Comparison of ENCODE assay signal across 9 cellular contexts in the genomic region with DNA sequence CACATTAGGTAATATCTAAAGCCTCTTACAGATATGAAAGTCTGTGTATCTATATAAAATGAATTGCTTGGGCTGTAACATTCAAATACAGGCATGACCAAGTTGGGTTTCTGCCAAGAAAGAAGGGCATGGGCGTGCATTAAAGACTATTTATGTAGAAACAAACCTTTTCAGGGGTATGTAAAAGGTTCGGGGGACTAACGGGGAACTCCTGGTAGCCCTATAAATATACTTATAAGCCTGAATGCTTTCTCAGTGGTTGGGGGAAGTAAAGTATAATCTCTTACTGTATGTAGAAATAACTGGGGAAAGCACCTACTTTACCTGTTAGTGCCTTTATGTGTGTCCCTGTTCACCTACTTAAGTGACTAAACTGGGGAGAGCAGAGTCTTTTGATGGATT.
DNase-seq lines count a peak whose midpoint lies in the region; ATAC-seq and TF ChIP-seq lines count a peak whose summit lies in the region.
"Had no signal": no experiment of that assay in that cellular context is flagged by ENCODE, and none has a peak within 500 bp of the region (broad histone marks: within the 10 kb centered on the region; RNA-seq: fewer than 3 reads in every experiment).

No MANE protein-coding gene starts in this region.

- no peak for TF ChIP-seq CTCF in DOHH2 (IDR thresholded peaks at IDR 0.05; ENCODE audit: low read depth, low read length, poor library complexity, severe bottlenecking)
- TF ChIP-seq CTCF in uterus (IDR thresholded peaks at IDR 0.05) = no peak

- DNase-seq in NCI-H2107 treated with DMSO at 0.1 percent for 48 hours (lab: John Stamatoyannopoulos, UW; ENCODE audit: unreplicated experiment) (no peak), uterus (no peak), T-helper 1 cell (no peak), NCI-H69 (lab: John Stamatoyannopoulos, UW) (no peak)
- DNase-seq: CD4-positive, alpha-beta memory T cell had no signal

- peaks cover 32% of the 10 kb centered on the region for H3K4me1 Mint-ChIP-seq in activated T-helper 17 cell treated with anti-CD3 and anti-CD28 coated beads, Interleukin-2, amount 50 U/mL, for 72 hours

- H3K36me3 Mint-ChIP-seq in activated T-helper 17 cell treated with anti-CD3 and anti-CD28 coated beads, Interleukin-2, amount 50 U/mL, for 72 hours (ENCODE audit: low read depth) = no peaks in the 10 kb centered on the region
- H3K36me3 Mint-ChIP-seq: CD4-positive, alpha-beta memory T cell had no signal

- no peaks in the 10 kb centered on the region for H3K9me3 ChIP-seq in DOHH2 (ENCODE audit: control insufficient read depth, insufficient read depth, low read length)
- H3K9me3 ChIP-seq in uterus = no peaks in the 10 kb centered on the region

- peak overlapping the region; percentile 23 for H3K4me3 Mint-ChIP-seq in activated T-helper 17 cell treated with anti-CD3 and anti-CD28 coated beads, Interleukin-2, amount 50 U/mL, for 72 hours
- H3K4me3 Mint-ChIP-seq: CD4-positive, alpha-beta memory T cell had no signal

- ATAC-seq in GM19324 (IDR thresholded peaks at IDR 0.05; ENCODE audit: low FRiP score, unreplicated experiment) (peak; percentile 93), HG02973 (IDR thresholded peaks at IDR 0.05; ENCODE audit: unreplicated experiment) (peak; percentile 98)
- ATAC-seq in activated T-helper 17 cell treated with anti-CD3 and anti-CD28 coated beads, Interleukin-2, amount 50 U/mL, for 72 hours (replicated peaks) = peak; percentile 95

- peaks cover 15% of the 10 kb centered on the region for H3F3A ChIP-seq in DOHH2 (ENCODE audit: control insufficient read depth, insufficient read depth)

- no peak for TF ChIP-seq POLR2A in uterus (IDR thresholded peaks at IDR 0.05)

- H3K27ac Mint-ChIP-seq in activated T-helper 17 cell treated with anti-CD3 and anti-CD28 coated beads, Interleukin-2, amount 50 U/mL, for 72 hours = peak overlapping the region; percentile 14

- H3K79me2 ChIP-seq in DOHH2 (ENCODE audit: control insufficient read depth, low read length) = no peaks in the 10 kb centered on the region

- no peaks in the 10 kb centered on the region for H3K9me3 Mint-ChIP-seq in activated T-helper 17 cell treated with anti-CD3 and anti-CD28 coated beads, Interleukin-2, amount 50 U/mL, for 72 hours
- H3K9me3 Mint-ChIP-seq: CD4-positive, alpha-beta memory T cell had no signal

- H3K4me1 ChIP-seq in DOHH2 (ENCODE audit: control insufficient read depth, low read length) (peaks cover 74% of the 10 kb centered on the region), uterus (no peaks in the 10 kb centered on the region)

- H3K36me3 ChIP-seq in DOHH2 (ENCODE audit: control insufficient read depth, low read length) = no peaks in the 10 kb centered on the region
- H3K36me3 ChIP-seq in uterus = no peaks in the 10 kb centered on the region

- intact Hi-C loops in uterus (cut with DNase I; ENCODE audit: low total_unique reads) = no loop called here

- H3K9me2 ChIP-seq in DOHH2 (replicated peaks; ENCODE audit: control insufficient read depth, low read length) = no peaks in the 10 kb centered on the region

- H3K27me3 Mint-ChIP-seq in activated T-helper 17 cell treated with anti-CD3 and anti-CD28 coated beads, Interleukin-2, amount 50 U/mL, for 72 hours = no peaks in the 10 kb centered on the region
- H3K27me3 Mint-ChIP-seq: CD4-positive, alpha-beta memory T cell had no signal

- H3K27ac ChIP-seq in DOHH2 (ENCODE audit: low read depth, low read length) (peak overlapping the region; percentile 83), uterus (no peak overlapping the region)

- no peaks in the 10 kb centered on the region for H4K20me1 ChIP-seq in DOHH2 (ENCODE audit: control insufficient read depth, insufficient read depth, low read depth, low read length)

- H3K4me2 ChIP-seq in DOHH2 (ENCODE audit: low read length) = peak overlapping the region; percentile 78

- peak overlapping the region; percentile 50 for H3K4me3 ChIP-seq in DOHH2 (ENCODE audit: low read length)
- H3K4me3 ChIP-seq in uterus = no peak overlapping the region

- H3K27me3 ChIP-seq in DOHH2 (ENCODE audit: control insufficient read depth, low read length) (no peaks in the 10 kb centered on the region), uterus (no peaks in the 10 kb centered on the region)
